ENCODE assay signal across 8 cellular contexts in genomic region chr1:165129568-165130164, GRCh38.
A peak's percentile ranks its signal among the peaks of the same experiment; 100 is the strongest.
DNase-seq lines count a peak whose midpoint lies in the region; ATAC-seq lines count a peak whose summit lies in the region.

No MANE protein-coding gene starts in this region.

- no peak overlapping the region for H3K4me3 Mint-ChIP-seq in stimulated activated memory B cell treated with anti-CD40 and anti-IgM and Interleukin-4, amounts not matched to agents 10 μg/mL and 1 μg/mL and 100 μg/mL, for 72 hours
- H3K4me3 Mint-ChIP-seq in activated T-helper 17 cell treated with anti-CD3 and anti-CD28 coated beads, Interleukin-2, amount 50 U/mL, for 72 hours: no peak overlapping the region

- no peaks in the 10 kb centered on the region for H3K27me3 ChIP-seq in BLaER1

- H3K9me3 Mint-ChIP-seq in stimulated activated memory B cell treated with anti-CD40 and anti-IgM and Interleukin-4, amounts not matched to agents 10 μg/mL and 1 μg/mL and 100 μg/mL, for 72 hours: no peaks in the 10 kb centered on the region
- H3K9me3 Mint-ChIP-seq in activated T-helper 17 cell treated with anti-CD3 and anti-CD28 coated beads, Interleukin-2, amount 50 U/mL, for 72 hours: no peaks in the 10 kb centered on the region

- H3K4me1 ChIP-seq in BLaER1: peaks cover 19% of the 10 kb centered on the region

- no peaks in the 10 kb centered on the region for H3K4me1 Mint-ChIP-seq in stimulated activated memory B cell treated with anti-CD40 and anti-IgM and Interleukin-4, amounts not matched to agents 10 μg/mL and 1 μg/mL and 100 μg/mL, for 72 hours
- no peaks in the 10 kb centered on the region for H3K4me1 Mint-ChIP-seq in activated T-helper 17 cell treated with anti-CD3 and anti-CD28 coated beads, Interleukin-2, amount 50 U/mL, for 72 hours

- H3K27ac ChIP-seq in BLaER1: no peak overlapping the region

- no peaks in the 10 kb centered on the region for H3K36me3 ChIP-seq in BLaER1

- peak; percentile 84 for DNase-seq in HT-29 (ENCODE audit: low spot score)
- DNase-seq in NCI-H748 (lab: John Stamatoyannopoulos, UW; ENCODE audit: unreplicated experiment): peak; percentile 88
- DNase-seq in anterior cingulate cortex (lab: John Stamatoyannopoulos, UW): peak in 49 of 58 donors; percentile 1 to 74 (median 24)
- DNase-seq in iPS-NIHi7 (ENCODE audit: extremely low spot score): peak; percentile 89

- H3K36me3 Mint-ChIP-seq in stimulated activated memory B cell treated with anti-CD40 and anti-IgM and Interleukin-4, amounts not matched to agents 10 μg/mL and 1 μg/mL and 100 μg/mL, for 72 hours: no peaks in the 10 kb centered on the region
- no peaks in the 10 kb centered on the region for H3K36me3 Mint-ChIP-seq in activated T-helper 17 cell treated with anti-CD3 and anti-CD28 coated beads, Interleukin-2, amount 50 U/mL, for 72 hours (ENCODE audit: low read depth)

- no peak overlapping the region for H3K27ac Mint-ChIP-seq in stimulated activated memory B cell treated with anti-CD40 and anti-IgM and Interleukin-4, amounts not matched to agents 10 μg/mL and 1 μg/mL and 100 μg/mL, for 72 hours
- H3K27ac Mint-ChIP-seq in activated T-helper 17 cell treated with anti-CD3 and anti-CD28 coated beads, Interleukin-2, amount 50 U/mL, for 72 hours: no peak overlapping the region

- H3K9me3 ChIP-seq in BLaER1: no peaks in the 10 kb centered on the region

- ATAC-seq in GM18861 (IDR thresholded peaks at IDR 0.05; ENCODE audit: unreplicated experiment): peak; percentile 56
- ATAC-seq in stimulated activated memory B cell treated with anti-CD40 and anti-IgM and Interleukin-4, amounts not matched to agents 10 μg/mL and 1 μg/mL and 100 μg/mL, for 72 hours: peak; percentile 20
- ATAC-seq in activated T-helper 17 cell treated with anti-CD3 and anti-CD28 coated beads, Interleukin-2, amount 50 U/mL, for 72 hours (replicated peaks): no peak

- no peaks in the 10 kb centered on the region for H3K27me3 Mint-ChIP-seq in stimulated activated memory B cell treated with anti-CD40 and anti-IgM and Interleukin-4, amounts not matched to agents 10 μg/mL and 1 μg/mL and 100 μg/mL, for 72 hours
- peaks cover 13% of the 10 kb centered on the region for H3K27me3 Mint-ChIP-seq in activated T-helper 17 cell treated with anti-CD3 and anti-CD28 coated beads, Interleukin-2, amount 50 U/mL, for 72 hours

- no peaks in the 10 kb centered on the region for H4K20me1 ChIP-seq in BLaER1

- H3K4me2 ChIP-seq in BLaER1: peak overlapping the region; percentile 63

- H3K9ac ChIP-seq in BLaER1: no peak overlapping the region

- no peak overlapping the region for H3K4me3 ChIP-seq in BLaER1

Comparison
In these comparisons a context has a peak if more than half of its experiments do, and no peak if none do; other contexts are left out.
1. DNase-seq: peak in every context shown above with its lines; median percentile 89 in iPS-NIHi7; 88 in NCI-H748; 84 in HT-29; 24 in anterior cingulate cortex.